In genomic region chr11:61760946-61761345, GRCh38 we compare ENCODE assay signal across 19 cellular contexts. TPM values are rescaled to one million over a fixed set of nuclear protein-coding genes. Genes with fewer than 3 reads are reported as not detected.
DNase-seq lines count a peak whose midpoint lies in the region; ATAC-seq, FAIRE-seq and TF ChIP-seq lines count a peak whose summit lies in the region.
"Had no signal": no experiment of that assay in that cellular context is flagged by ENCODE, and none has a peak within 500 bp of the region (broad histone marks: within the 10 kb centered on the region; RNA-seq: fewer than 3 reads in every experiment).

No MANE protein-coding gene starts in this region.

- H2AK5ac ChIP-seq in H9 (ENCODE audit: insufficient read length, low read length): no peak overlapping the region

- no peak overlapping the region for H4K5ac ChIP-seq in H9 (ENCODE audit: insufficient read length, low read depth, low read length)

- no peak overlapping the region for H3K27ac ChIP-seq in H9 (ENCODE audit: insufficient read length, low read depth, low read length)
- peak overlapping the region in 58 of 59 donors; percentile 51 to 99 (median 95) for H3K27ac ChIP-seq in dorsolateral prefrontal cortex
- peak overlapping the region; percentile 96 for H3K27ac ChIP-seq in layer of hippocampus (ENCODE audit: low read depth, low read length)
- no peak overlapping the region for H3K27ac ChIP-seq in HepG2 (ENCODE audit: extremely low read length, insufficient read depth, low read length)
- H3K27ac ChIP-seq: BLaER1 treated with 17β-estradiol and CSF1 and Interleukin-3, amounts not matched to agents 10 nM and 100 nM; KMS-11 had no signal

- H3K27me3 ChIP-seq in H9 (ENCODE audit: insufficient read depth, low read length): no peaks in the 10 kb centered on the region
- H3K27me3 ChIP-seq in dorsolateral prefrontal cortex: no peaks in the 10 kb centered on the region
- no peaks in the 10 kb centered on the region for H3K27me3 ChIP-seq in layer of hippocampus (ENCODE audit: control insufficient read depth, insufficient read depth, low read length)
- H3K27me3 ChIP-seq in HepG2 (ENCODE audit: control insufficient read depth in 1 of 2, insufficient read depth in 2 of 2, low read length in 2 of 2): no peaks in the 10 kb centered on the region
- H3K27me3 ChIP-seq: BLaER1 treated with 17β-estradiol and CSF1 and Interleukin-3, amounts not matched to agents 10 nM and 100 nM had no signal

- no peak overlapping the region for H2BK5ac ChIP-seq in H9 (ENCODE audit: insufficient read length, low read length)

- H3K23me2 ChIP-seq in H9 (ENCODE audit: insufficient read length, low read depth, low read length, poor library complexity, severe bottlenecking): no peaks in the 10 kb centered on the region

- TF ChIP-seq RAD21 in HepG2 (CRISPR knock-in tag; IDR thresholded peaks at IDR 0.05): no peak

- no peak overlapping the region for H3K23ac ChIP-seq in H9 (ENCODE audit: insufficient read length, low read depth, low read length)

- peak overlapping the region in 36 of 59 donors; percentile 5 to 83 (median 32) for H3K4me3 ChIP-seq in dorsolateral prefrontal cortex
- H3K4me3 ChIP-seq in HepG2 (replicated peaks in 1 of 3; ENCODE audit: insufficient read depth in 1 of 3, low read depth in 2 of 3, low read length in 3 of 3): no peak overlapping the region
- H3K4me3 ChIP-seq: BLaER1 treated with 17β-estradiol and CSF1 and Interleukin-3, amounts not matched to agents 10 nM and 100 nM; GM23338 had no signal

- no peak for FAIRE-seq in HepG2 (lab: Jason Lieb, UNC)
- FAIRE-seq: A204.1, GM12892, RCC 7860 had no signal

- TF ChIP-seq CTCF in H9 (conservative IDR thresholded peaks at IDR 0.05): no peak
- peak in 4 of 56 donors; percentile 7 to 20 (median 12) for TF ChIP-seq CTCF in dorsolateral prefrontal cortex (IDR thresholded peaks at IDR 0.05 in 54 of 56, conservative IDR thresholded peaks at IDR 0.05 in 2 of 56; ENCODE audit: low read depth in 1 of 56, partially characterized antibody in 56 of 56)
- TF ChIP-seq CTCF in HepG2 (CRISPR knock-in tag; IDR thresholded peaks at IDR 0.05): no peak

- no TSS peak for BruUV-seq in HepG2 (replicated peaks; lab: Mats Ljungman, UMichigan)

- no peak overlapping the region for H3K56ac ChIP-seq in H9 (ENCODE audit: insufficient read length, low read depth, low read length)

- H2BK120ac ChIP-seq in H9 (ENCODE audit: low read depth, low read length, poor library complexity, severe bottlenecking): no peak overlapping the region

- no peaks in the 10 kb centered on the region for H3K36me3 Mint-ChIP-seq in H9 (ENCODE audit: insufficient read depth in 1 of 3, low read depth in 3 of 3)

- H3K4me1 ChIP-seq in H9 (ENCODE audit: insufficient read depth, low read length): peaks cover 4% of the 10 kb centered on the region; the same call in 1 of the 2 replicates
- H3K4me1 ChIP-seq in HepG2 (ENCODE audit: insufficient read depth, low read length): peaks cover 49% of the 10 kb centered on the region

- H4K20me1 ChIP-seq in H9 (ENCODE audit: control insufficient read depth, insufficient read depth, insufficient read length) (no peaks in the 10 kb centered on the region), HepG2 (ENCODE audit: insufficient read depth, low read length) (0 out of 2 replicates have a peak, but pooled peaks cover 2% of the 10 kb centered on the region)
- H4K20me1 ChIP-seq: BLaER1 treated with 17β-estradiol and CSF1 and Interleukin-3, amounts not matched to agents 10 nM and 100 nM had no signal

- no peak overlapping the region for H2BK15ac ChIP-seq in H9 (ENCODE audit: low read depth, low read length)

- no peaks in the 10 kb centered on the region for H3K79me1 ChIP-seq in H9 (ENCODE audit: insufficient read depth, low read depth, low read length, poor library complexity, severe bottlenecking)

- ATAC-seq in GM21360 (IDR thresholded peaks at IDR 0.05; ENCODE audit: unreplicated experiment) (no peak), HepG2 (no peak)
- ATAC-seq: GM23338 had no signal

- H3K4me1 Mint-ChIP-seq in H9: peaks cover 39 to 55% of the 10 kb centered on the region in 2 experiments

- H3K4me3 Mint-ChIP-seq in H9: no peak overlapping the region
- H3K4me3 Mint-ChIP-seq: GM23338 had no signal

- no peak overlapping the region for H3K18ac ChIP-seq in H9 (ENCODE audit: insufficient read length, low read depth, low read length)

- no peak for TF ChIP-seq POLR2A in HepG2 (IDR thresholded peaks at IDR 0.05; ENCODE audit: insufficient read depth in 1 of 2, low read depth in 2 of 2, low read length in 2 of 2)

- DNase-seq in H9 (no peak), dorsolateral prefrontal cortex (peak; percentile 26 to 96 (median 88)), posterior cingulate gyrus (peak in 9 of 10 donors; percentile 62 to 97 (median 86)), SW 1271 (lab: John Stamatoyannopoulos, UW) (no peak), HepG2 (ENCODE audit: low spot score) (no peak), activated gamma-delta T cell treated with Interleukin-2 at 50 U/mL for 16 hours (no peak)
- DNase-seq: GF-D8, NCI-H1048, NCI-H146, NCI-H524, Right ventricle myocardium superior had no signal

- CTCF ChIA-PET in HepG2 (lab: Yijun Ruan, JAX; ENCODE audit: low intra/inter-chr PET ratio, low total read pairs): no interaction called here

- H3K79me2 ChIP-seq in H9 (ENCODE audit: insufficient read depth, low read length) (no peaks in the 10 kb centered on the region), HepG2 (ENCODE audit: insufficient read depth, low read length) (peaks cover 36% of the 10 kb centered on the region)

- no peaks in the 10 kb centered on the region for H3K9me3 Mint-ChIP-seq in H9
- H3K9me3 Mint-ChIP-seq: GM23338 had no signal

- no peak overlapping the region for H3K9ac ChIP-seq in H9 (ENCODE audit: extremely low read depth, insufficient read length, low read length)
- no peak overlapping the region for H3K9ac ChIP-seq in HepG2 (ENCODE audit: insufficient read depth, low read depth, low read length)
- H3K9ac ChIP-seq: BLaER1 treated with 17β-estradiol and CSF1 and Interleukin-3, amounts not matched to agents 10 nM and 100 nM; KMS-11 had no signal

- no peak overlapping the region for H2AFZ ChIP-seq in H9 (ENCODE audit: low read length)
- H2AFZ ChIP-seq in HepG2 (ENCODE audit: low read length): no peak overlapping the region
- H2AFZ ChIP-seq: GM23338 had no signal

- no peak overlapping the region for H2BK12ac ChIP-seq in H9 (ENCODE audit: insufficient read length, low read depth, low read length)

- H3K36me3 ChIP-seq in HepG2 (replicated peaks in 1 of 2; ENCODE audit: control insufficient read depth in 1 of 2, insufficient read depth in 2 of 2, low read length in 2 of 2): no peaks in the 10 kb centered on the region; a peak in 1 of 5 replicates
- H3K36me3 ChIP-seq: BLaER1 treated with 17β-estradiol and CSF1 and Interleukin-3, amounts not matched to agents 10 nM and 100 nM had no signal

- no CpG with 5 or more reads among the region's 13 CpGs for WGBS in H9 (ENCODE audit: extremely low coverage, insufficient read length, low lambda C conversion rate)
- 93% methylated on average over 9 of the region's 13 CpGs for WGBS in HepG2 (ENCODE audit: low lambda C conversion rate)

- no peak overlapping the region for H3K4me2 ChIP-seq in H9 (ENCODE audit: insufficient read depth, insufficient read length, low read length)
- H3K4me2 ChIP-seq in HepG2 (ENCODE audit: low read depth, low read length): no peak overlapping the region
- H3K4me2 ChIP-seq: BLaER1 treated with 17β-estradiol and CSF1 and Interleukin-3, amounts not matched to agents 10 nM and 100 nM; GM23338; KMS-11 had no signal

- intact Hi-C loops in dorsolateral prefrontal cortex (cut with DNase I): loop anchor here in 1 of 2 donors (1.0 kb wide), 1 partner anchor 12 kb away; no protein-coding TSS in a partner anchor
- intact Hi-C loops in posterior cingulate gyrus (cut with DNase I): no loop called here
- intact Hi-C loops in HepG2 (cut with micrococcal nuclease; ENCODE audit: unreplicated experiment): no loop called here

- no peaks in the 10 kb centered on the region; the same call in 1 of the 2 replicates for H3K27me3 Mint-ChIP-seq in H9 (ENCODE audit: low read depth)

- peak overlapping the region; percentile 17; the same call in 1 of the 2 replicates for H3K14ac ChIP-seq in H9 (ENCODE audit: insufficient read depth, low read length)

- no peak overlapping the region for H4K91ac ChIP-seq in H9 (ENCODE audit: insufficient read length, low read depth, low read length)

- no peak overlapping the region for H3K27ac Mint-ChIP-seq in H9
- H3K27ac Mint-ChIP-seq: GM23338 had no signal

- H2BK20ac ChIP-seq in H9 (ENCODE audit: low read depth, low read length, poor library complexity, severe bottlenecking): no peak overlapping the region

- TF ChIP-seq EP300 in HepG2 (IDR thresholded peaks at IDR 0.05; ENCODE audit: low read depth in 2 of 2, low read length in 2 of 2) (no peak), HepG2 (CRISPR knock-in tag; IDR thresholded peaks at IDR 0.05; ENCODE audit: borderline replicate concordance) (no peak)

- H3K9me3 ChIP-seq in H9 (ENCODE audit: control insufficient read depth, low read depth, low read length) (no peaks in the 10 kb centered on the region), HepG2 (ENCODE audit: low read length) (no peaks in the 10 kb centered on the region)
- H3K9me3 ChIP-seq: BLaER1 treated with 17β-estradiol and CSF1 and Interleukin-3, amounts not matched to agents 10 nM and 100 nM had no signal

- in situ Hi-C loops in HepG2 (cut with HindIII; ENCODE audit: extremely low pct_ligation_motif_present, low pct_unique_long_range_greater_than_20kb): no loop called here

- no peak overlapping the region for H3K4ac ChIP-seq in H9 (ENCODE audit: low read depth, low read length)

- POLR2A ChIA-PET in HepG2 (lab: Yijun Ruan, JAX): no interaction called here

- no peak overlapping the region for H3T11ph ChIP-seq in H9 (ENCODE audit: low read length)

- no peak overlapping the region for H4K8ac ChIP-seq in H9 (replicated peaks; ENCODE audit: insufficient read length, low read depth, low read length)

RNA-seq across cellular contexts. Expression of gene MYRF, which starts 8.5 kb away (rescaled TPM):
- total RNA-seq in H9 (2021): 12.9 and 13.9 TPM in 2 replicates
- 100 to 1,000 TPM in 87 of 120 experiments, 10 to 100 TPM in 33; 23.0 to 708 (median 141) TPM for total RNA-seq in dorsolateral prefrontal cortex
- 7.9 and 10.2 TPM in 2 replicates for total RNA-seq in HepG2 (2016; rRNA removed; fragmentation: Illumina TruSeq; extraction: Trizol)
- total RNA-seq in HepG2 (2016; cell fraction: cytosol; rRNA removed; fragmentation: Illumina TruSeq; extraction: Trizol; ENCODE audit: low read depth): 6.6 and 7.4 TPM in 2 replicates
- total RNA-seq in HepG2 (2016; cell fraction: insoluble cytoplasmic fraction; rRNA removed; fragmentation: Illumina TruSeq; extraction: Trizol): 6.8 and 10.3 TPM in 2 replicates
- total RNA-seq in HepG2 (2016; cell fraction: membrane; rRNA removed; fragmentation: Illumina TruSeq; extraction: Trizol): 8.2 and 8.5 TPM in 2 replicates
- 16.7 and 20.6 TPM in 2 replicates for total RNA-seq in HepG2 (2016; cell fraction: nucleus; rRNA removed; fragmentation: Illumina TruSeq; extraction: Trizol)
- polyA plus RNA-seq in HepG2 (2011; rRNA removed): 25.9 and 33.2 TPM in 2 replicates
- polyA plus RNA-seq in HepG2 (2011; cell fraction: cytosol; rRNA removed): 17.4 and 19.1 TPM in 2 replicates
- polyA plus RNA-seq in HepG2 (2011; cell fraction: nucleus; rRNA removed): 140 and 154 TPM in 2 replicates
- polyA plus RNA-seq in HepG2 (2012): 27.5 and 41.4 TPM in 2 replicates
- 1.8 and 2.1 TPM in 2 replicates for polyA plus RNA-seq in HepG2 (2016; cell fraction: cytosol; fragmentation: Illumina TruSeq; extraction: Trizol; ENCODE audit: low read depth)
- polyA plus RNA-seq in HepG2 (2016; cell fraction: insoluble cytoplasmic fraction; fragmentation: Illumina TruSeq; extraction: Trizol; ENCODE audit: low read depth): 12.8 and 17.2 TPM in 2 replicates
- polyA plus RNA-seq in HepG2 (2016; cell fraction: membrane; fragmentation: Illumina TruSeq; extraction: Trizol; ENCODE audit: low read depth): 5.7 and 6.2 TPM in 2 replicates
- polyA plus RNA-seq in HepG2 (2016; cell fraction: nucleus; fragmentation: Illumina TruSeq; extraction: Trizol; ENCODE audit: insufficient read depth, low read depth): 69.8 and 76.1 TPM in 2 replicates
- polyA minus RNA-seq in HepG2 (2011; rRNA and poly(A)+ RNA removed; ENCODE audit: low replicate concordance): 2.9 and 52.2 TPM in 2 replicates
- polyA minus RNA-seq in HepG2 (2011; cell fraction: cytosol; rRNA and poly(A)+ RNA removed): 27.3 and 36.7 TPM in 2 replicates
- 39.0 and 39.4 TPM in 2 replicates for polyA minus RNA-seq in HepG2 (2011; cell fraction: nucleus; rRNA and poly(A)+ RNA removed)

RNA-seq across cellular contexts. Expression of gene TMEM258, which starts 31.5 kb away (rescaled TPM):
- 199 and 201 TPM in 2 replicates for total RNA-seq in H9 (2021)
- total RNA-seq in dorsolateral prefrontal cortex: 100 to 1,000 TPM in 1 of 120 experiments, 10 to 100 TPM in 119; 40.6 to 123 (median 65.5) TPM
- 164 and 175 TPM in 2 replicates for total RNA-seq in HepG2 (2016; rRNA removed; fragmentation: Illumina TruSeq; extraction: Trizol)
- total RNA-seq in HepG2 (2016; cell fraction: cytosol; rRNA removed; fragmentation: Illumina TruSeq; extraction: Trizol; ENCODE audit: low read depth): 124 and 186 TPM in 2 replicates
- 157 and 180 TPM in 2 replicates for total RNA-seq in HepG2 (2016; cell fraction: insoluble cytoplasmic fraction; rRNA removed; fragmentation: Illumina TruSeq; extraction: Trizol)
- total RNA-seq in HepG2 (2016; cell fraction: membrane; rRNA removed; fragmentation: Illumina TruSeq; extraction: Trizol): 166 and 206 TPM in 2 replicates
- total RNA-seq in HepG2 (2016; cell fraction: nucleus; rRNA removed; fragmentation: Illumina TruSeq; extraction: Trizol): 83.5 and 96.3 TPM in 2 replicates
- 363 and 424 TPM in 2 replicates for polyA plus RNA-seq in HepG2 (2011; rRNA removed)
- polyA plus RNA-seq in HepG2 (2011; cell fraction: cytosol; rRNA removed): 333 and 381 TPM in 2 replicates
- 70.6 and 77.2 TPM in 2 replicates for polyA plus RNA-seq in HepG2 (2011; cell fraction: nucleus; rRNA removed)
- polyA plus RNA-seq in HepG2 (2012): 225 and 301 TPM in 2 replicates
- 181 and 226 TPM in 2 replicates for polyA plus RNA-seq in HepG2 (2016; cell fraction: cytosol; fragmentation: Illumina TruSeq; extraction: Trizol; ENCODE audit: low read depth)
- polyA plus RNA-seq in HepG2 (2016; cell fraction: insoluble cytoplasmic fraction; fragmentation: Illumina TruSeq; extraction: Trizol; ENCODE audit: low read depth): 187 and 188 TPM in 2 replicates
- polyA plus RNA-seq in HepG2 (2016; cell fraction: membrane; fragmentation: Illumina TruSeq; extraction: Trizol; ENCODE audit: low read depth): 185 and 215 TPM in 2 replicates
- polyA plus RNA-seq in HepG2 (2016; cell fraction: nucleus; fragmentation: Illumina TruSeq; extraction: Trizol; ENCODE audit: insufficient read depth, low read depth): 173 and 175 TPM in 2 replicates
- 153 and 413 TPM in 2 replicates for polyA minus RNA-seq in HepG2 (2011; rRNA and poly(A)+ RNA removed; ENCODE audit: low replicate concordance)
- 79.2 and 82.2 TPM in 2 replicates for polyA minus RNA-seq in HepG2 (2011; cell fraction: cytosol; rRNA and poly(A)+ RNA removed)
- polyA minus RNA-seq in HepG2 (2011; cell fraction: nucleus; rRNA and poly(A)+ RNA removed): 54.3 and 55.7 TPM in 2 replicates

RNA-seq across cellular contexts. Expression of gene FEN1, which starts 31.8 kb away (rescaled TPM):
- total RNA-seq in H9 (2021) (114 and 115 TPM in 2 replicates), dorsolateral prefrontal cortex (10 to 100 TPM in 100 of 120 experiments, 1 to 10 TPM in 20; 4.7 to 24.3 (median 13.8) TPM), HepG2 (2016; rRNA removed; fragmentation: Illumina TruSeq; extraction: Trizol) (102 and 116 TPM in 2 replicates)
- 9.9 and 12.9 TPM in 2 replicates for total RNA-seq in HepG2 (2016; cell fraction: cytosol; rRNA removed; fragmentation: Illumina TruSeq; extraction: Trizol; ENCODE audit: low read depth)
- 103 and 117 TPM in 2 replicates for total RNA-seq in HepG2 (2016; cell fraction: insoluble cytoplasmic fraction; rRNA removed; fragmentation: Illumina TruSeq; extraction: Trizol)
- total RNA-seq in HepG2 (2016; cell fraction: membrane; rRNA removed; fragmentation: Illumina TruSeq; extraction: Trizol): 25.3 and 31.0 TPM in 2 replicates
- total RNA-seq in HepG2 (2016; cell fraction: nucleus; rRNA removed; fragmentation: Illumina TruSeq; extraction: Trizol): 47.5 and 54.1 TPM in 2 replicates
- polyA plus RNA-seq in HepG2 (2011; rRNA removed): 10.9 and 12.4 TPM in 2 replicates
- polyA plus RNA-seq in HepG2 (2011; cell fraction: cytosol; rRNA removed): 11.9 and 14.6 TPM in 2 replicates
- 4.0 and 5.3 TPM in 2 replicates for polyA plus RNA-seq in HepG2 (2011; cell fraction: nucleus; rRNA removed)
- 11.2 and 20.0 TPM in 2 replicates for polyA plus RNA-seq in HepG2 (2012)
- polyA plus RNA-seq in HepG2 (2016; cell fraction: cytosol; fragmentation: Illumina TruSeq; extraction: Trizol; ENCODE audit: low read depth): 5.2 and 7.1 TPM in 2 replicates
- polyA plus RNA-seq in HepG2 (2016; cell fraction: insoluble cytoplasmic fraction; fragmentation: Illumina TruSeq; extraction: Trizol; ENCODE audit: low read depth): 94.2 and 98.7 TPM in 2 replicates
- polyA plus RNA-seq in HepG2 (2016; cell fraction: membrane; fragmentation: Illumina TruSeq; extraction: Trizol; ENCODE audit: low read depth): 12.2 and 15.7 TPM in 2 replicates
- 60.2 and 63.1 TPM in 2 replicates for polyA plus RNA-seq in HepG2 (2016; cell fraction: nucleus; fragmentation: Illumina TruSeq; extraction: Trizol; ENCODE audit: insufficient read depth, low read depth)
- polyA minus RNA-seq in HepG2 (2011; rRNA and poly(A)+ RNA removed; ENCODE audit: low replicate concordance): 25.3 and 218 TPM in 2 replicates
- 7.6 and 10.2 TPM in 2 replicates for polyA minus RNA-seq in HepG2 (2011; cell fraction: cytosol; rRNA and poly(A)+ RNA removed)
- polyA minus RNA-seq in HepG2 (2011; cell fraction: nucleus; rRNA and poly(A)+ RNA removed): 10.8 and 11.8 TPM in 2 replicates

RNA-seq across cellular contexts. Expression of gene FADS1, which starts 55.9 kb away (rescaled TPM):
- total RNA-seq in H9 (2021): 125 and 126 TPM in 2 replicates
- 100 to 1,000 TPM in 23 of 120 experiments, 10 to 100 TPM in 97; 47.3 to 195 (median 80.7) TPM for total RNA-seq in dorsolateral prefrontal cortex
- total RNA-seq in HepG2 (2016; rRNA removed; fragmentation: Illumina TruSeq; extraction: Trizol): 65.8 and 108 TPM in 2 replicates
- total RNA-seq in HepG2 (2016; cell fraction: cytosol; rRNA removed; fragmentation: Illumina TruSeq; extraction: Trizol; ENCODE audit: low read depth): 28.4 and 32.7 TPM in 2 replicates
- total RNA-seq in HepG2 (2016; cell fraction: insoluble cytoplasmic fraction; rRNA removed; fragmentation: Illumina TruSeq; extraction: Trizol): 63.3 and 108 TPM in 2 replicates
- total RNA-seq in HepG2 (2016; cell fraction: membrane; rRNA removed; fragmentation: Illumina TruSeq; extraction: Trizol): 64.5 and 65.2 TPM in 2 replicates
- total RNA-seq in HepG2 (2016; cell fraction: nucleus; rRNA removed; fragmentation: Illumina TruSeq; extraction: Trizol): 91.8 and 110 TPM in 2 replicates
- 91.8 and 98.4 TPM in 2 replicates for polyA plus RNA-seq in HepG2 (2011; rRNA removed)
- 80.8 and 110 TPM in 2 replicates for polyA plus RNA-seq in HepG2 (2011; cell fraction: cytosol; rRNA removed)
- 56.1 and 66.5 TPM in 2 replicates for polyA plus RNA-seq in HepG2 (2011; cell fraction: nucleus; rRNA removed)
- polyA plus RNA-seq in HepG2 (2012): 70.6 and 81.6 TPM in 2 replicates
- 18.4 and 22.5 TPM in 2 replicates for polyA plus RNA-seq in HepG2 (2016; cell fraction: cytosol; fragmentation: Illumina TruSeq; extraction: Trizol; ENCODE audit: low read depth)
- polyA plus RNA-seq in HepG2 (2016; cell fraction: insoluble cytoplasmic fraction; fragmentation: Illumina TruSeq; extraction: Trizol; ENCODE audit: low read depth): 56.1 and 57.8 TPM in 2 replicates
- polyA plus RNA-seq in HepG2 (2016; cell fraction: membrane; fragmentation: Illumina TruSeq; extraction: Trizol; ENCODE audit: low read depth): 34.4 and 36.5 TPM in 2 replicates
- 134 TPM in 2 replicates for polyA plus RNA-seq in HepG2 (2016; cell fraction: nucleus; fragmentation: Illumina TruSeq; extraction: Trizol; ENCODE audit: insufficient read depth, low read depth)
- 305 and 789 TPM in 2 replicates for polyA minus RNA-seq in HepG2 (2011; rRNA and poly(A)+ RNA removed; ENCODE audit: low replicate concordance)
- 108 and 118 TPM in 2 replicates for polyA minus RNA-seq in HepG2 (2011; cell fraction: cytosol; rRNA and poly(A)+ RNA removed)
- 63.0 and 82.7 TPM in 2 replicates for polyA minus RNA-seq in HepG2 (2011; cell fraction: nucleus; rRNA and poly(A)+ RNA removed)

Comparison
In these comparisons a context has a peak if more than half of its experiments do, and no peak if none do; other contexts are left out.
1. DNase-seq: peak in dorsolateral prefrontal cortex (10 of 10) and posterior cingulate gyrus (9 of 10); none in H9 (single experiment), SW 1271 (0 of 2), HepG2 (single experiment) and activated gamma-delta T cell treated with Interleukin-2 at 50 U/mL for 16 hours (single experiment).
2. H3K27ac ChIP-seq: peak in dorsolateral prefrontal cortex (58 of 59) and layer of hippocampus (single experiment); none in H9 (single experiment) and HepG2 (single experiment).
3. H3K4me3 ChIP-seq: peak in dorsolateral prefrontal cortex (36 of 59); none in HepG2 (0 of 3).